ENCODE assay signal across 26 cellular contexts in genomic region chr15:79832358-79832757, GRCh38.
"Had no signal": no experiment of that assay in that cellular context is flagged by ENCODE, and none has a peak within 500 bp of the region (broad histone marks: within the 10 kb centered on the region; RNA-seq: fewer than 3 reads in every experiment).

No MANE protein-coding gene starts in this region.

- H3K9me3 Mint-ChIP-seq: neural progenitor cell; stimulated activated effector memory CD8-positive, alpha-beta T cell treated with anti-CD3 and anti-CD28 coated beads, Interleukin-12 subunit alpha, Interleukin-12 subunit beta, amount 100 ng/mL, for 72 hours had no signal

- FAIRE-seq: endometrium, keratinocyte had no signal

- H3K36me3 Mint-ChIP-seq: stimulated activated effector memory CD8-positive, alpha-beta T cell treated with anti-CD3 and anti-CD28 coated beads, Interleukin-12 subunit alpha, Interleukin-12 subunit beta, amount 100 ng/mL, for 72 hours had no signal

- H3K4me2 ChIP-seq: neural progenitor cell had no signal

- H3K4me3 ChIP-seq: coronary artery, esophagus squamous epithelium, lower lobe of right lung, neural progenitor cell, right atrium auricular region, sigmoid colon, stomach, thyroid gland, vagina had no signal

- H3K4me1 Mint-ChIP-seq: nephron had no signal

- H2AFZ ChIP-seq: neural progenitor cell, parathyroid adenoma had no signal

- H3K36me3 ChIP-seq: lower lobe of right lung, neural progenitor cell, right atrium auricular region, sigmoid colon, thyroid gland, vagina had no signal

- H3K4me3 Mint-ChIP-seq: memory B cell; nephron; neural progenitor cell; stimulated activated effector memory CD8-positive, alpha-beta T cell treated with anti-CD3 and anti-CD28 coated beads, Interleukin-12 subunit alpha, Interleukin-12 subunit beta, amount 100 ng/mL, for 72 hours had no signal

- H3K9ac ChIP-seq: neural progenitor cell, parathyroid adenoma had no signal

- H3K27me3 Mint-ChIP-seq: memory B cell, progenitor cell of endocrine pancreas had no signal

- H3K27me3 ChIP-seq: esophagus squamous epithelium, neural progenitor cell, right atrium auricular region, sigmoid colon, stomach, thyroid gland, vagina had no signal

- H3K4me1 ChIP-seq: neural progenitor cell, parathyroid adenoma, right atrium auricular region, sigmoid colon, stomach, vagina had no signal

- H3K27ac ChIP-seq: coronary artery, esophagus squamous epithelium, lower lobe of right lung, neural progenitor cell, parathyroid adenoma, right atrium auricular region, sigmoid colon, stomach, thyroid gland, vagina had no signal

- H3K9me3 ChIP-seq: esophagus squamous epithelium, lower lobe of right lung, right atrium auricular region, sigmoid colon, thyroid gland, vagina had no signal

- DNase-seq: dermis blood vessel endothelial cell; effector memory CD4-positive, alpha-beta T cell; erythroblast; esophagus squamous epithelium; foreskin melanocyte; hypothalamus; left ventricle myocardium superior; lower lobe of right lung; sigmoid colon; stimulated activated CD4-positive, alpha-beta T cell treated with anti-CD3 and anti-CD28 coated beads, Interleukin-2, amount 100 ng/mL, for 24 hours; stimulated activated CD4-positive, alpha-beta T cell treated with anti-CD3 and anti-CD28 coated beads, Interleukin-4, amount 100 ng/mL, for 24 hours; stimulated activated naive CD4-positive, alpha-beta T cell treated with Interleukin-2 at 50 U/mL for 16 hours; stomach; thyroid gland; trophoblast cell had no signal

- H3K27ac Mint-ChIP-seq: memory B cell; nephron; neural progenitor cell; progenitor cell of endocrine pancreas; stimulated activated effector memory CD8-positive, alpha-beta T cell treated with anti-CD3 and anti-CD28 coated beads, Interleukin-12 subunit alpha, Interleukin-12 subunit beta, amount 100 ng/mL, for 72 hours had no signal

- ATAC-seq: left ventricle myocardium superior; lower lobe of right lung; stimulated activated effector memory CD8-positive, alpha-beta T cell treated with anti-CD3 and anti-CD28 coated beads, Interleukin-12 subunit alpha, Interleukin-12 subunit beta, amount 100 ng/mL, for 72 hours had no signal
